In the genomic region with DNA sequence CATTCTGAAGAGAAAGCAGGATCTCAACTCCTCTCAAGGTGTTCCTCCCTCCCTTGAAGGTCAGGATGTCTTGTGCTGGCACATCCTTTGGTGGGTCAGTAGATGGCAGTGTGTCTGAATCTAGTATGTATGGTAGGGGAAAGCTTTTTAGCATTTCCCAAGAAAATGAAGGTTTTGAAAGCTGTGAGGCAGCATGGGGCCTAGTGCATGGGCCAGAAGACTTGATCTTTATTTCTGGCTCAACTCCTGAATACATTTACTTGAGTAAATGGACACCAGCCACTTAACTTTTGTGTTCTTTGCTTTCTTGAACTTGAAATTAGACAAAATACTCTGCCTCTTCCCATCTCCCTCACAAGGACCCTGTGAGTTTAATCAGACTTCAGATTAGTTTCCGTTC, we compare ENCODE assay signal across 8 cellular contexts.
A peak's percentile ranks its signal among the peaks of the same experiment; 100 is the strongest.
DNase-seq lines count a peak whose midpoint lies in the region; ATAC-seq and TF ChIP-seq lines count a peak whose summit lies in the region.

No MANE protein-coding gene starts in this region.

- peak overlapping the region; percentile 5 for H3K27ac ChIP-seq in muscle layer of duodenum (ENCODE audit: low read length)
- no peak overlapping the region for H3K27ac ChIP-seq in thoracic aorta

- H3K27me3 ChIP-seq in muscle layer of duodenum (ENCODE audit: low read depth, low read length) (no peaks in the 10 kb centered on the region), thoracic aorta (replicated peaks; ENCODE audit: insufficient read depth) (no peaks in the 10 kb centered on the region)

- H3K36me3 ChIP-seq in muscle layer of duodenum (ENCODE audit: control insufficient read depth in 1 of 2, insufficient read depth in 2 of 2, low read length in 2 of 2), result no peaks in the 10 kb centered on the region
- no peaks in the 10 kb centered on the region for H3K36me3 ChIP-seq in thoracic aorta

- DNase-seq in ACHN (peak; percentile 44), NCI-H2081 (lab: John Stamatoyannopoulos, UW) (peak; percentile 33 to 54), epidermal melanocyte (ENCODE audit: insufficient read length, low spot score) (peak; percentile 52), thoracic aorta (ENCODE audit: low spot score) (no peak)
- DNase-seq in activated CD4-positive, alpha-beta T cell treated with anti-CD3 and anti-CD28 coated beads, Interleukin-2, amount 50 U/mL, for 4 hours, result peak; percentile 6 to 15

- no peak overlapping the region for H3K4me3 ChIP-seq in muscle layer of duodenum (ENCODE audit: low read depth in 1 of 2, low read length in 2 of 2)
- H3K4me3 ChIP-seq in thoracic aorta, result no peak overlapping the region

- H3K4me1 ChIP-seq in muscle layer of duodenum (ENCODE audit: control insufficient read depth in 1 of 2, insufficient read depth in 2 of 2, low read length in 2 of 2) (peaks cover 8 to 11% of the 10 kb centered on the region in 2 donors), thoracic aorta (ENCODE audit: control insufficient read depth in 1 of 2, low read depth in 2 of 2) (peaks cover 6 to 12% of the 10 kb centered on the region in 2 donors)

- peak; percentile 90 for ATAC-seq in GM18499 (IDR thresholded peaks at IDR 0.05; ENCODE audit: insufficient read depth, unreplicated experiment)
- ATAC-seq in HG02870 (IDR thresholded peaks at IDR 0.05; ENCODE audit: unreplicated experiment), result peak; percentile 87
- ATAC-seq in thoracic aorta (ENCODE audit: insufficient number of reproducible peaks, low FRiP score, low read depth), result peak; percentile 55

- TF ChIP-seq CTCF in thoracic aorta (IDR thresholded peaks at IDR 0.05), result peak; percentile 20

- in situ Hi-C loops in ACHN (cut with HindIII; ENCODE audit: low pct_ligation_motif_present, low pct_unique_long_range_greater_than_20kb, low sequenced_read_pairs), result no loop called here

- H3K9me3 ChIP-seq in muscle layer of duodenum (ENCODE audit: control insufficient read depth in 1 of 2, low read length in 2 of 2) (no peaks in the 10 kb centered on the region), thoracic aorta (no peaks in the 10 kb centered on the region)
